16 cellular contexts compared by ENCODE assay signal in genomic region chr11:67393437-67393836, GRCh38. TPM values are rescaled to one million over a fixed set of nuclear protein-coding genes. Genes with fewer than 3 reads are reported as not detected.
DNase-seq lines count a peak whose midpoint lies in the region; ATAC-seq and TF ChIP-seq lines count a peak whose summit lies in the region.
"Had no signal": no experiment of that assay in that cellular context is flagged by ENCODE, and none has a peak within 500 bp of the region (broad histone marks: within the 10 kb centered on the region; RNA-seq: fewer than 3 reads in every experiment).

No MANE protein-coding gene starts in this region.

- peaks cover 58% of the 10 kb centered on the region for H3K4me1 Mint-ChIP-seq in activated CD8-positive, alpha-beta memory T cell treated with anti-CD3 and anti-CD28 coated beads, Interleukin-2, amount 10 ng/mL, durations not matched to agents 7 days and 5 days
- peaks cover 53% of the 10 kb centered on the region for H3K4me1 Mint-ChIP-seq in activated B cell treated with CpG ODN at 0.5 μM for 24 hours
- peaks cover 68% of the 10 kb centered on the region for H3K4me1 Mint-ChIP-seq in stimulated activated memory B cell treated with anti-CD40 and anti-IgM and Interleukin-4, amounts not matched to agents 10 μg/mL and 1 μg/mL and 100 μg/mL, for 72 hours

- H3K4me3 ChIP-seq in fibroblast of the aortic adventitia (ENCODE audit: low read depth, low read length) = peak overlapping the region; percentile 22

- ATAC-seq in activated CD8-positive, alpha-beta memory T cell treated with anti-CD3 and anti-CD28 coated beads, Interleukin-2, amount 10 ng/mL, durations not matched to agents 7 days and 5 days = no peak
- no peak for ATAC-seq in activated B cell treated with CpG ODN at 0.5 μM for 24 hours (ENCODE audit: low read depth)
- ATAC-seq in stimulated activated memory B cell treated with anti-CD40 and anti-IgM and Interleukin-4, amounts not matched to agents 10 μg/mL and 1 μg/mL and 100 μg/mL, for 72 hours = no peak
- ATAC-seq: left cardiac atrium had no signal

- peak overlapping the region; percentile 37 for H3K27ac Mint-ChIP-seq in activated CD8-positive, alpha-beta memory T cell treated with anti-CD3 and anti-CD28 coated beads, Interleukin-2, amount 10 ng/mL, durations not matched to agents 7 days and 5 days
- no peak overlapping the region for H3K27ac Mint-ChIP-seq in activated B cell treated with CpG ODN at 0.5 μM for 24 hours
- no peak overlapping the region for H3K27ac Mint-ChIP-seq in stimulated activated memory B cell treated with anti-CD40 and anti-IgM and Interleukin-4, amounts not matched to agents 10 μg/mL and 1 μg/mL and 100 μg/mL, for 72 hours
- H3K27ac Mint-ChIP-seq: HFFc6 had no signal

- H3K36me3 Mint-ChIP-seq in activated CD8-positive, alpha-beta memory T cell treated with anti-CD3 and anti-CD28 coated beads, Interleukin-2, amount 10 ng/mL, durations not matched to agents 7 days and 5 days = peaks cover 28% of the 10 kb centered on the region
- peaks cover 30% of the 10 kb centered on the region for H3K36me3 Mint-ChIP-seq in activated B cell treated with CpG ODN at 0.5 μM for 24 hours (ENCODE audit: low read depth)
- H3K36me3 Mint-ChIP-seq in stimulated activated memory B cell treated with anti-CD40 and anti-IgM and Interleukin-4, amounts not matched to agents 10 μg/mL and 1 μg/mL and 100 μg/mL, for 72 hours = peaks cover 29% of the 10 kb centered on the region

- H3K9me3 Mint-ChIP-seq in activated CD8-positive, alpha-beta memory T cell treated with anti-CD3 and anti-CD28 coated beads, Interleukin-2, amount 10 ng/mL, durations not matched to agents 7 days and 5 days (ENCODE audit: low read depth) = no peaks in the 10 kb centered on the region
- H3K9me3 Mint-ChIP-seq in activated B cell treated with CpG ODN at 0.5 μM for 24 hours = no peaks in the 10 kb centered on the region
- H3K9me3 Mint-ChIP-seq in stimulated activated memory B cell treated with anti-CD40 and anti-IgM and Interleukin-4, amounts not matched to agents 10 μg/mL and 1 μg/mL and 100 μg/mL, for 72 hours = no peaks in the 10 kb centered on the region
- H3K9me3 Mint-ChIP-seq: HFFc6 had no signal

- DNase-seq in activated CD8-positive, alpha-beta memory T cell treated with anti-CD3 and anti-CD28 coated beads, Interleukin-2, amount 10 ng/mL, durations not matched to agents 7 days and 5 days = no peak
- DNase-seq in activated CD8-positive, alpha-beta memory T cell treated with anti-CD3 and anti-CD28 coated beads for 24 hours = no peak
- DNase-seq in activated B cell treated with CpG ODN at 0.5 μM for 24 hours = no peak
- DNase-seq in fibroblast of the aortic adventitia (ENCODE audit: low read depth) = no peak
- no peak for DNase-seq in stimulated activated CD4-positive, alpha-beta T cell treated with anti-CD3 and anti-CD28 coated beads, Interleukin-2, amount 100 ng/mL, for 24 hours
- no peak for DNase-seq in KG1 (lab: John Stamatoyannopoulos, UW)
- no peak for DNase-seq in 8988T
- DNase-seq: ACHN; activated CD8-positive, alpha-beta memory T cell treated with anti-CD3 and anti-CD28 coated beads, Interleukin-2, amount 50 U/mL, for 4 hours; anterior cingulate cortex; esophagus squamous epithelium; HFFc6; left cardiac atrium had no signal

- CTCF ChIA-PET in activated CD8-positive, alpha-beta memory T cell treated with anti-CD3 and anti-CD28 coated beads, Interleukin-2, amount 10 ng/mL, durations not matched to agents 7 days and 5 days (lab: Charles Lee) = interaction anchor here (0.9 to 5.3 kb wide), 4 partner anchors 9 to 35 kb away, joined by 3 to 53 read pairs (median 4); partner anchors contain the start of genes PPP1CA and TBC1D10C
- CTCF ChIA-PET in activated B cell treated with CpG ODN at 0.5 μM for 24 hours (lab: Charles Lee) = no interaction called here

- POLR2A ChIA-PET in activated B cell treated with CpG ODN at 0.5 μM for 24 hours (lab: Charles Lee) = interaction anchor here (0.5 to 17.5 kb wide), 5 partner anchors 9 to 237 kb away, joined by 5 to 693 read pairs (median 16); partner anchors contain the start of genes AIP, PPP1CA, PTPRCAP and RPS6KB2

- H3K27me3 Mint-ChIP-seq in activated CD8-positive, alpha-beta memory T cell treated with anti-CD3 and anti-CD28 coated beads, Interleukin-2, amount 10 ng/mL, durations not matched to agents 7 days and 5 days = no peaks in the 10 kb centered on the region
- no peaks in the 10 kb centered on the region for H3K27me3 Mint-ChIP-seq in activated B cell treated with CpG ODN at 0.5 μM for 24 hours
- no peaks in the 10 kb centered on the region for H3K27me3 Mint-ChIP-seq in stimulated activated memory B cell treated with anti-CD40 and anti-IgM and Interleukin-4, amounts not matched to agents 10 μg/mL and 1 μg/mL and 100 μg/mL, for 72 hours

- H3K4me3 Mint-ChIP-seq in activated CD8-positive, alpha-beta memory T cell treated with anti-CD3 and anti-CD28 coated beads, Interleukin-2, amount 10 ng/mL, durations not matched to agents 7 days and 5 days = peak overlapping the region; percentile 95
- peak overlapping the region; percentile 89 for H3K4me3 Mint-ChIP-seq in activated B cell treated with CpG ODN at 0.5 μM for 24 hours
- H3K4me3 Mint-ChIP-seq in stimulated activated memory B cell treated with anti-CD40 and anti-IgM and Interleukin-4, amounts not matched to agents 10 μg/mL and 1 μg/mL and 100 μg/mL, for 72 hours = peak overlapping the region; percentile 33

- intact Hi-C loops in activated B cell treated with CpG ODN at 0.5 μM for 24 hours (cut with micrococcal nuclease) = no loop called here

- no peak for TF ChIP-seq CTCF in activated B cell treated with CpG ODN at 0.5 μM for 24 hours (IDR thresholded peaks at IDR 0.05)
- no peak for TF ChIP-seq CTCF in fibroblast of the aortic adventitia (IDR thresholded peaks at IDR 0.05; ENCODE audit: insufficient read depth, low read length)

RNA-seq across cellular contexts. Expression of gene RAD9A, which starts 1.7 kb away (rescaled TPM):
- 10 to 100 TPM; 49.6 to 80.5 TPM for total RNA-seq in activated CD8-positive, alpha-beta memory T cell treated with anti-CD3 and anti-CD28 coated beads, Interleukin-2, amount 10 ng/mL, durations not matched to agents 7 days and 5 days
- 30.4 and 35.2 TPM in 2 replicates for total RNA-seq in activated B cell treated with CpG ODN at 0.5 μM for 24 hours
- 4.7 and 11.2 TPM in 2 replicates for total RNA-seq in fibroblast of the aortic adventitia (ENCODE audit: low replicate concordance)

RNA-seq across cellular contexts. Expression of gene PPP1CA, which starts 8.2 kb away (rescaled TPM):
- total RNA-seq in activated CD8-positive, alpha-beta memory T cell treated with anti-CD3 and anti-CD28 coated beads, Interleukin-2, amount 10 ng/mL, durations not matched to agents 7 days and 5 days = 100 to 1,000 TPM; 309 to 360 TPM
- total RNA-seq in activated B cell treated with CpG ODN at 0.5 μM for 24 hours (349 and 354 TPM in 2 replicates), fibroblast of the aortic adventitia (ENCODE audit: low replicate concordance) (97.6 and 129 TPM in 2 replicates)

RNA-seq across cellular contexts. Expression of gene TBC1D10C, which starts 10.4 kb away (rescaled TPM):
- 100 to 1,000 TPM; 278 to 312 TPM for total RNA-seq in activated CD8-positive, alpha-beta memory T cell treated with anti-CD3 and anti-CD28 coated beads, Interleukin-2, amount 10 ng/mL, durations not matched to agents 7 days and 5 days
- total RNA-seq in activated B cell treated with CpG ODN at 0.5 μM for 24 hours = 158 and 163 TPM in 2 replicates
- not detected in 2 replicates for total RNA-seq in fibroblast of the aortic adventitia (ENCODE audit: low replicate concordance)
- total RNA-seq: HFFc6, LHCN-M2, SK-MEL-5 had no signal

RNA-seq across cellular contexts. Expression of gene CLCF1, which starts 20.0 kb away (rescaled TPM):
- 1 to 10 TPM in 1 of 2 experiments, under 1 TPM in 1; 0.76 to 1.9 TPM for total RNA-seq in activated CD8-positive, alpha-beta memory T cell treated with anti-CD3 and anti-CD28 coated beads, Interleukin-2, amount 10 ng/mL, durations not matched to agents 7 days and 5 days
- total RNA-seq in activated B cell treated with CpG ODN at 0.5 μM for 24 hours (28.2 and 30.7 TPM in 2 replicates), fibroblast of the aortic adventitia (ENCODE audit: low replicate concordance) (1.5 and 9.4 TPM in 2 replicates)
- total RNA-seq: SK-MEL-5 had no signal

RNA-seq across cellular contexts. Expression of gene CARNS1, which starts 22.0 kb away (rescaled TPM):
- 1 to 10 TPM; 1.3 TPM for total RNA-seq in activated CD8-positive, alpha-beta memory T cell treated with anti-CD3 and anti-CD28 coated beads, Interleukin-2, amount 10 ng/mL, durations not matched to agents 7 days and 5 days
- 5.7 and 6.3 TPM in 2 replicates for total RNA-seq in activated B cell treated with CpG ODN at 0.5 μM for 24 hours
- 0.09 and 0.16 TPM in 2 replicates for total RNA-seq in fibroblast of the aortic adventitia (ENCODE audit: low replicate concordance)
- total RNA-seq: SK-MEL-5 had no signal

Comparison
In these comparisons a context has a peak if more than half of its experiments do, and no peak if none do; other contexts are left out.
1. H3K4me3 Mint-ChIP-seq: peak in every context shown above with its lines; median percentile 95 in activated CD8-positive, alpha-beta memory T cell treated with anti-CD3 and anti-CD28 coated beads, Interleukin-2, amount 10 ng/mL, durations not matched to agents 7 days and 5 days; 89 in activated B cell treated with CpG ODN at 0.5 μM for 24 hours; 33 in stimulated activated memory B cell treated with anti-CD40 and anti-IgM and Interleukin-4, amounts not matched to agents 10 μg/mL and 1 μg/mL and 100 μg/mL, for 72 hours.
2. RNA of gene TBC1D10C, which starts 10.4 kb away (total RNA-seq): 278 to 312 TPM in activated CD8-positive, alpha-beta memory T cell treated with anti-CD3 and anti-CD28 coated beads, Interleukin-2, amount 10 ng/mL, durations not matched to agents 7 days and 5 days and 158 to 163 TPM in activated B cell treated with CpG ODN at 0.5 μM for 24 hours; not detected in fibroblast of the aortic adventitia; every median in the first group is over 100 times any median in the second.